Comparison of ENCODE assay signal across 14 cellular contexts in the genomic region with DNA sequence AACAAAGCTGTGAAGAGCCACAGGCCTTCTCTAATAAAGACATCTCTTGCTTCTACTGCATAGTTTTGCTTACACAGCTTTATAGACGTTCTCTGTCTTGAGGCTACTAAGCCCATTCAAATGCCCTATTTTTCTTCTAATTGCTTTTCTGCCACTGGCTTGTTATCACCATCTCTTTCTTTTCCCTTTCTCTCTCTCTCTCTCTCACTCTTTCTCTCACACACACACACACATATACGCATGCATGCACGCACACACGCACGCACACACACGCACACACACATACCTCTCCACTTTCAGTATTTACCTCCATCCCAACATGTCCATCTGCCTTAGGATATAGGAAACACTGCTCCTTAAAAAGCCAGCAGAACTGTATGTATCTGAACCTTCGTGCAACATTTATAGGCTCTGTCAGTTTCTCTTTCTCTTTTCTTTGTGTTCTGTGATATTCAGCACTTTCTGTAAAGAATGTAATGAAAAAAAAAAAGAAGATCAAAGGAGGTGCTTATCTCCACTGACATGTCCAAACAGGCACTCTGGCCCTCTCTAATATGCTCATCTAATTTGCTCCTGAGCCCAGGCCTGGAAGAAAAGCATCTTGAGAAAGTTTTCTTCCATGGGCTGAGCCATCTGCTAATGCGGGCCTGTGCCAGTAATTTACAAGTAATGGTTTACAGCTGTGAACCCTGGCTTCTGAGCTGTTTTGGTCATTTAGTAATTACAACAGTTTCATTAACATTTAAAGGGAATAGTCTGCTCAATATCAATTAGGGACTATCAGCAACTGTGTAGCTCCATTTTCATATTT.
DNase-seq lines count a peak whose midpoint lies in the region; ATAC-seq and TF ChIP-seq lines count a peak whose summit lies in the region.
"Had no signal": no experiment of that assay in that cellular context is flagged by ENCODE, and none has a peak within 500 bp of the region (broad histone marks: within the 10 kb centered on the region; RNA-seq: fewer than 3 reads in every experiment).

No MANE protein-coding gene starts in this region.

- no peak overlapping the region for H2AFZ ChIP-seq in mesenchymal stem cell (ENCODE audit: low read depth, low read length)

- TF ChIP-seq POLR2A in transverse colon (IDR thresholded peaks at IDR 0.05) = no peak

- no peak overlapping the region for H3K9ac ChIP-seq in mesenchymal stem cell (ENCODE audit: low read length)

- DNase-seq in BE2C (peak; percentile 22), OCI-M1 (lab: John Stamatoyannopoulos, UW) (peak; percentile 57), mesenchymal stem cell (peak; percentile 15), NCI-H187 treated with DMSO at 0.1 percent for 48 hours (lab: John Stamatoyannopoulos, UW) (no peak), ureter (ENCODE audit: low spot score) (no peak), transverse colon (no peak)
- DNase-seq: activated naive CD4-positive, alpha-beta T cell; cortex of kidney; MV-4-11; SJCRH30; T-helper 9 cell had no signal

- WGBS in mesenchymal stem cell = 85% methylated on average over 6 of the region's 8 CpGs
- WGBS in transverse colon (ENCODE audit: low coverage in 1 of 2), 2 donors = 64 to 72% methylated on average over 6 to 8 of the region's 8 CpGs

- no peak overlapping the region for H4K8ac ChIP-seq in mesenchymal stem cell (ENCODE audit: low read length)

- no peak overlapping the region for H4K91ac ChIP-seq in mesenchymal stem cell (ENCODE audit: low read length)

- H2AK5ac ChIP-seq in mesenchymal stem cell (ENCODE audit: low read length, severe bottlenecking) = no peak overlapping the region

- no peaks in the 10 kb centered on the region for H3K79me1 ChIP-seq in mesenchymal stem cell (replicated peaks; ENCODE audit: low read length, poor library complexity, severe bottlenecking)

- H3K27me3 ChIP-seq in BE2C = no peaks in the 10 kb centered on the region
- H3K27me3 ChIP-seq in mesenchymal stem cell (ENCODE audit: control insufficient read depth in 1 of 2, insufficient read depth in 1 of 2, low read length in 2 of 2) = no peaks in the 10 kb centered on the region
- no peaks in the 10 kb centered on the region for H3K27me3 ChIP-seq in transverse colon
- H3K27me3 ChIP-seq: SJCRH30 had no signal

- TF ChIP-seq EP300 in transverse colon (IDR thresholded peaks at IDR 0.05; ENCODE audit: low read depth) = no peak

- no peak overlapping the region for H3K4ac ChIP-seq in mesenchymal stem cell (ENCODE audit: low read depth in 1 of 2, low read length in 2 of 2)

- no peak overlapping the region for H3K27ac ChIP-seq in mesenchymal stem cell (ENCODE audit: low read length, poor library complexity, severe bottlenecking)
- H3K27ac ChIP-seq in transverse colon = no peak overlapping the region
- H3K27ac ChIP-seq: SJCRH30 had no signal

- H2BK5ac ChIP-seq in mesenchymal stem cell (ENCODE audit: low read depth, low read length, poor library complexity, severe bottlenecking) = no peak overlapping the region

- H2BK12ac ChIP-seq in mesenchymal stem cell (ENCODE audit: low read length in 2 of 2) = no peak overlapping the region

- no peak overlapping the region for H3K4me3 ChIP-seq in BE2C (ENCODE audit: low read depth, low read length)
- peak overlapping the region in 1 of 2 experiments; percentile 32 for H3K4me3 ChIP-seq in mesenchymal stem cell (ENCODE audit: insufficient read depth in 1 of 2, low read depth in 1 of 2, low read length in 2 of 2)
- H3K4me3 ChIP-seq in transverse colon = no peak overlapping the region
- H3K4me3 ChIP-seq: SJCRH30 had no signal

- no peak overlapping the region for H3K4me2 ChIP-seq in mesenchymal stem cell (ENCODE audit: low read length, poor library complexity, severe bottlenecking)

- ATAC-seq in GM18867 (IDR thresholded peaks at IDR 0.05; ENCODE audit: unreplicated experiment) (peak; percentile 36), GM21360 (IDR thresholded peaks at IDR 0.05; ENCODE audit: unreplicated experiment) (no peak)
- ATAC-seq: natural killer cell treated with Interleukin-12 subunit alpha and Interleukin-12 subunit beta and Interleukin-15 and Interleukin-18, amount 100 ng/mL, for 72 hours had no signal

- H3K18ac ChIP-seq in mesenchymal stem cell (ENCODE audit: low read depth in 1 of 2, low read length in 2 of 2) = no peak overlapping the region

- in situ Hi-C loops in transverse colon (cut with MboI; ENCODE audit: low pct_ligation_motif_present in 1 of 4, low pct_unique_long_range_greater_than_20kb in 1 of 4, low sequenced_read_pairs in 3 of 4) = no loop called here

- no peak overlapping the region for H3K14ac ChIP-seq in mesenchymal stem cell (ENCODE audit: low read length in 2 of 2)

- intact Hi-C loops in transverse colon (cut with DNase I; ENCODE audit: low total_unique reads) = no loop called here

- H3K36me3 ChIP-seq in BE2C = no peaks in the 10 kb centered on the region
- H3K36me3 ChIP-seq in mesenchymal stem cell (ENCODE audit: control insufficient read depth in 1 of 2, insufficient read depth in 2 of 2, low read depth in 1 of 2, low read length in 2 of 2) = no peaks in the 10 kb centered on the region
- no peaks in the 10 kb centered on the region for H3K36me3 ChIP-seq in transverse colon
- H3K36me3 ChIP-seq: SJCRH30 had no signal

- no peaks in the 10 kb centered on the region for H3K9me3 ChIP-seq in BE2C
- no peaks in the 10 kb centered on the region for H3K9me3 ChIP-seq in mesenchymal stem cell (ENCODE audit: control insufficient read depth, low read length)
- no peaks in the 10 kb centered on the region for H3K9me3 ChIP-seq in transverse colon
- H3K9me3 ChIP-seq: SJCRH30 had no signal

- peaks cover 23% of the 10 kb centered on the region for H3K4me1 ChIP-seq in BE2C
- H3K4me1 ChIP-seq in mesenchymal stem cell (ENCODE audit: control insufficient read depth, insufficient read depth, low read depth, low read length) = peaks cover 1% of the 10 kb centered on the region
- no peaks in the 10 kb centered on the region for H3K4me1 ChIP-seq in transverse colon
- H3K4me1 ChIP-seq: SJCRH30 had no signal

- TF ChIP-seq CTCF in BE2C (IDR thresholded peaks at IDR 0.05; ENCODE audit: low read depth, low read length) (no peak), transverse colon (IDR thresholded peaks at IDR 0.05) (no peak)

- no peak overlapping the region for H2BK120ac ChIP-seq in mesenchymal stem cell (ENCODE audit: low read depth, low read length)

- H2BK15ac ChIP-seq in mesenchymal stem cell (ENCODE audit: low read depth, poor library complexity, severe bottlenecking) = no peak overlapping the region

- H3K23ac ChIP-seq in mesenchymal stem cell (ENCODE audit: low read length in 2 of 2) = no peak overlapping the region

Comparison
In these comparisons a context has a peak if more than half of its experiments do, and no peak if none do; other contexts are left out.
1. DNase-seq: peak in BE2C (single experiment), OCI-M1 (single experiment) and mesenchymal stem cell (single experiment); none in NCI-H187 treated with DMSO at 0.1 percent for 48 hours (single experiment), ureter (single experiment) and transverse colon (single experiment).